In the genomic region with DNA sequence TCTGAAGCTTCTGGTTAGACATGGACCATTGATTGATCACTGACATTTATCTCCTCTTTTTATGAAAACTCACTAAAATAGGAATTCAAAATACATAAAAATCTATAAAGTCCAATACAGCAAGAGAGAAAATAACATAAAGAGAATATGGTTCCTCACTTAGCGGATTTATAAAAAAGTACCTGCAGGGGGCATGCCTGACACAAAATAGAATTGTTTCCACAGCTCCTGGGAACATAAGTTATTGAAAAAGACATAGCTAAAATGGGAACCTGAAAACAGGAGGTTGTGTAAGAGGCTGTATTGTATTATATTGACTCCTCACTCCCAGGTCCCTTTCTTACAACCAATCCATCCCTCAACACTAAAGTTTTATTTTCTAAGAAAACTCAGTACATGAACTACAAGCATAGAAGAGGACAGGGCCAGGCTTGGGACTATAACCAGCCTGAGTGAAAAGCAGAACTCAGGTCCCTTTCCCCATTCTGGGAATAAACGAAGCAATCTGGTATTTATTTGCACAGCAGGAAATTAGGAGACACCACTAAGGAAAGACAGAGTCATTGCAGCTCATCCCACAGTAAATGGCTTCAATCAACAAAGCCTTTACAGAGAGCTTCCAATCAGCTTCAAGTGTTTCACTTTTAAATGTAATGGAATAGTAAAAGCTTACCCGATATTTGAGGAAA, we compare ENCODE assay signal across 1 cellular context.
TF ChIP-seq lines count a peak whose summit lies in the region.

No MANE protein-coding gene starts in this region.

TF ChIP-seq in HCT116, 20 proteins besides CTCF, POLR2A, EP300 and RAD21 (continued from another document):
- no peak for TF ChIP-seq ZBTB33 (IDR thresholded peaks at IDR 0.05; ENCODE audit: extremely low read depth, insufficient replicate concordance, low read length)
- no peak for TF ChIP-seq MAX (IDR thresholded peaks at IDR 0.05)
- no peak for TF ChIP-seq FOSL1 (IDR thresholded peaks at IDR 0.05; ENCODE audit: low read depth)
- no peak for TF ChIP-seq JUND (IDR thresholded peaks at IDR 0.05)
- TF ChIP-seq POLR2AphosphoS5 (IDR thresholded peaks at IDR 0.05; ENCODE audit: low read depth, low read length): no peak
- TF ChIP-seq SP1 (IDR thresholded peaks at IDR 0.05; ENCODE audit: low read depth): no peak
- TF ChIP-seq ELF1 (IDR thresholded peaks at IDR 0.05; ENCODE audit: borderline replicate concordance, low read depth): no peak
- no peak for TF ChIP-seq CBX3 (IDR thresholded peaks at IDR 0.05; ENCODE audit: low read depth)
- TF ChIP-seq EGR1 (IDR thresholded peaks at IDR 0.05; ENCODE audit: low read depth): no peak
- no peak for TF ChIP-seq SIN3A (IDR thresholded peaks at IDR 0.05; ENCODE audit: low read depth)
- no peak for TF ChIP-seq YY1 (IDR thresholded peaks at IDR 0.05; ENCODE audit: extremely low read depth, insufficient replicate concordance, low read depth, low read length)
TF ChIP-seq in HCT116: peak in this region for 0.
